10 cellular contexts compared by ENCODE assay signal in genomic region chr9:134293576-134294227, GRCh38. TPM values are rescaled to one million over a fixed set of nuclear protein-coding genes. Genes with fewer than 3 reads are reported as not detected.
DNase-seq lines count a peak whose midpoint lies in the region; ATAC-seq and TF ChIP-seq lines count a peak whose summit lies in the region.
"Had no signal": no experiment of that assay in that cellular context is flagged by ENCODE, and none has a peak within 500 bp of the region (broad histone marks: within the 10 kb centered on the region; RNA-seq: fewer than 3 reads in every experiment).

No MANE protein-coding gene starts in this region.

- peak overlapping the region; percentile 19 for H3K4me3 ChIP-seq in suprapubic skin

- H3K36me3 ChIP-seq in suprapubic skin = no peaks in the 10 kb centered on the region

- TF ChIP-seq POLR2A in suprapubic skin (IDR thresholded peaks at IDR 0.05) = no peak

- no peak for TF ChIP-seq CTCF in suprapubic skin (IDR thresholded peaks at IDR 0.05)

- whole genome bisulfite sequencing in suprapubic skin = 16% methylated on average over 19 of the region's 27 CpGs

- ATAC-seq in HG03039 (IDR thresholded peaks at IDR 0.05; ENCODE audit: unreplicated experiment) (no peak), GM18517 (IDR thresholded peaks at IDR 0.05; ENCODE audit: unreplicated experiment) (no peak), HG02798 (IDR thresholded peaks at IDR 0.05; ENCODE audit: poor library complexity, unreplicated experiment) (no peak)
- ATAC-seq: stimulated activated effector memory CD8-positive, alpha-beta T cell treated with anti-CD3 and anti-CD28 coated beads, Interleukin-12 subunit alpha, Interleukin-12 subunit beta, amount 100 ng/mL, for 72 hours had no signal

- H3K4me1 ChIP-seq in suprapubic skin = peaks cover 31% of the 10 kb centered on the region
- H3K4me1 ChIP-seq: parathyroid adenoma had no signal

- in situ Hi-C loops in KBM-7 (cut with MboI; ENCODE audit: low pct_unique_long_range_greater_than_20kb, low sequenced_read_pairs) = no loop called here

- no peaks in the 10 kb centered on the region for H3K9me3 ChIP-seq in suprapubic skin

- peak overlapping the region; percentile 53 for H3K27ac ChIP-seq in suprapubic skin
- H3K27ac ChIP-seq: parathyroid adenoma had no signal

- no peak for TF ChIP-seq EP300 in suprapubic skin (IDR thresholded peaks at IDR 0.05)

- H3K27me3 ChIP-seq in suprapubic skin = no peaks in the 10 kb centered on the region

- DNase-seq in KBM-7 (peak; percentile 21), astrocyte of the hippocampus (ENCODE audit: low read depth, low spot score) (peak; percentile 29), left kidney (ENCODE audit: low read depth, low spot score) (peak; percentile 76), suprapubic skin (ENCODE audit: low spot score in 2 of 2) (no peak)
- DNase-seq: SIG-M5 had no signal

RNA-seq across cellular contexts. Expression of gene RXRA, which starts 32.6 kb away (rescaled TPM):
- total RNA-seq in suprapubic skin = 100 to 1,000 TPM; 165 to 240 (median 185) TPM

Comparison
In these comparisons a context has a peak if more than half of its experiments do, and no peak if none do; other contexts are left out.
1. DNase-seq: peak in KBM-7 (single experiment), astrocyte of the hippocampus (single experiment) and left kidney (single experiment); none in suprapubic skin (0 of 2).